In the genomic region with DNA sequence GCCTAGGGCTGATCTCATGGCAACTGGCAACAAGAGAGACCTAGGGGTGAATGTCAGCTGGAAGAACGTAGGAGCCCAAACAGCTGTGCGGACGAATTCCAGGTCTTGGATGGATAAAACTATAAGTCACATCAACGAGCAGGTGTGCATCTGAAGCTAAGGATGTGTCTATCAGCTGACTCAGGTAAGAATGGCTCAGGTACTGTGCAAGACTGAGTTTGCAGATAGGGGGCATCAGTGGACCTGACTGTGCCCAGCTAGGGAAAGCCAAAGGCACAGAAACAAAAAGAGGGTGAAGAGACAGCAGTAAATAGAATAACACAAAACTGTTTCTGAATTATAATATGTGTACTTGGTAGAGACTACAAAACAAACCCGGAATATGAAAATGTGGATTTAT, we compare ENCODE assay signal across 8 cellular contexts.
A peak's percentile ranks its signal among the peaks of the same experiment; 100 is the strongest.
DNase-seq lines count a peak whose midpoint lies in the region; TF ChIP-seq lines count a peak whose summit lies in the region.

No MANE protein-coding gene starts in this region.

- BruUV-seq in mammary epithelial cell (replicated peaks; lab: Mats Ljungman, UMichigan), result no TSS peak

- CTCF ChIA-PET in mammary epithelial cell (lab: Charles Lee; ENCODE audit: low non-redundant PET), result interaction anchor here (0.7 kb wide), 1 partner anchor 366 kb away, joined by 3 read pairs; no protein-coding TSS in a partner anchor

- H3K27ac ChIP-seq in mammary epithelial cell (ENCODE audit: insufficient read depth, low read depth, low read length), result no peak overlapping the region

- H3K4me1 Mint-ChIP-seq in osteocyte (ENCODE audit: unreplicated experiment), result no peaks in the 10 kb centered on the region

- no peak overlapping the region for H3K9ac ChIP-seq in mammary epithelial cell (ENCODE audit: insufficient read depth, low read length)

- WGBS in mammary epithelial cell (ENCODE audit: low coverage, missing lambda C conversion rate), result 83% methylated on average over 3 of the region's 5 CpGs

- no peaks in the 10 kb centered on the region for H3K79me2 ChIP-seq in mammary epithelial cell (ENCODE audit: insufficient read depth, low read length)

- H3K27me3 ChIP-seq in mammary epithelial cell (ENCODE audit: insufficient read depth, low read length), result no peaks in the 10 kb centered on the region

- H3K36me3 ChIP-seq in mammary epithelial cell (ENCODE audit: insufficient read depth, low read length), result no peaks in the 10 kb centered on the region

- no peaks in the 10 kb centered on the region for H3K9me3 ChIP-seq in mammary epithelial cell (replicated peaks; ENCODE audit: insufficient read depth, low read length)

- no peaks in the 10 kb centered on the region for H3K9me3 Mint-ChIP-seq in osteocyte (ENCODE audit: unreplicated experiment)

- H3K27ac Mint-ChIP-seq in osteocyte (ENCODE audit: unreplicated experiment), result no peak overlapping the region

- H3K4me2 ChIP-seq in mammary epithelial cell (ENCODE audit: insufficient read depth, low read depth, low read length), result no peak overlapping the region

- intact Hi-C loops in mammary epithelial cell (cut with micrococcal nuclease), result loop anchor here (1.0 to 10.0 kb wide), 5 partner anchors 172 to 1590 kb away; a partner anchor contains a TSS

- no peaks in the 10 kb centered on the region for H3K4me1 ChIP-seq in mammary epithelial cell (ENCODE audit: insufficient read depth, low read length)

- no peak overlapping the region for H3K4me3 Mint-ChIP-seq in osteocyte (ENCODE audit: unreplicated experiment)

- no peak overlapping the region for H2AFZ ChIP-seq in mammary epithelial cell (ENCODE audit: low read depth, low read length)

- no peak overlapping the region for H3K4me3 ChIP-seq in mammary epithelial cell (replicated peaks in 1 of 3; ENCODE audit: insufficient read depth in 1 of 3, low read depth in 2 of 3, low read length in 3 of 3)

- no peaks in the 10 kb centered on the region for H4K20me1 ChIP-seq in mammary epithelial cell (ENCODE audit: insufficient read depth, low read length)

- H3K27me3 Mint-ChIP-seq in osteocyte (ENCODE audit: unreplicated experiment), result no peaks in the 10 kb centered on the region

- in situ Hi-C loops in mammary epithelial cell (cut with MboI; ENCODE audit: low sequenced_read_pairs in 2 of 2), result no loop called here

- dilution Hi-C loops in mammary epithelial cell (cut with HindIII; ENCODE audit: low sequenced_read_pairs), result no loop called here

- H3K36me3 Mint-ChIP-seq in osteocyte (ENCODE audit: unreplicated experiment), result peaks cover 2% of the 10 kb centered on the region

- TF ChIP-seq CTCF in mammary epithelial cell (conservative IDR thresholded peaks at IDR 0.05 in 1 of 2, IDR thresholded peaks at IDR 0.05 in 1 of 2; ENCODE audit: extremely low read depth in 1 of 2, insufficient read depth in 1 of 2, low read depth in 1 of 2, low read length in 2 of 2) (peak; percentile 68 to 77), osteocyte (IDR thresholded peaks at IDR 0.05) (peak; percentile 25)

- DNase-seq in DMS 273 (lab: John Stamatoyannopoulos, UW; ENCODE audit: unreplicated experiment) (peak; percentile 39), DMS 273 treated with DMSO at 0.1 percent for 48 hours (lab: John Stamatoyannopoulos, UW) (no peak), H4 (ENCODE audit: low spot score) (peak; percentile 14), OCI-M1 (lab: John Stamatoyannopoulos, UW) (peak; percentile 62), mammary epithelial cell (peak; percentile 29), osteocyte (ENCODE audit: extremely low spot score, unreplicated experiment) (no peak), AML-193 (lab: John Stamatoyannopoulos, UW) (no peak), cerebellar nuclear complex (lab: John Stamatoyannopoulos, UW) (no peak)

Comparison
In these comparisons a context has a peak if more than half of its experiments do, and no peak if none do; other contexts are left out.
1. DNase-seq: peak in DMS 273 (single experiment), H4 (single experiment), OCI-M1 (single experiment) and mammary epithelial cell (single experiment); none in DMS 273 treated with DMSO at 0.1 percent for 48 hours (single experiment), osteocyte (single experiment), AML-193 (0 of 2) and cerebellar nuclear complex (0 of 2).